ENCODE assay signal across 11 cellular contexts in the genomic region with DNA sequence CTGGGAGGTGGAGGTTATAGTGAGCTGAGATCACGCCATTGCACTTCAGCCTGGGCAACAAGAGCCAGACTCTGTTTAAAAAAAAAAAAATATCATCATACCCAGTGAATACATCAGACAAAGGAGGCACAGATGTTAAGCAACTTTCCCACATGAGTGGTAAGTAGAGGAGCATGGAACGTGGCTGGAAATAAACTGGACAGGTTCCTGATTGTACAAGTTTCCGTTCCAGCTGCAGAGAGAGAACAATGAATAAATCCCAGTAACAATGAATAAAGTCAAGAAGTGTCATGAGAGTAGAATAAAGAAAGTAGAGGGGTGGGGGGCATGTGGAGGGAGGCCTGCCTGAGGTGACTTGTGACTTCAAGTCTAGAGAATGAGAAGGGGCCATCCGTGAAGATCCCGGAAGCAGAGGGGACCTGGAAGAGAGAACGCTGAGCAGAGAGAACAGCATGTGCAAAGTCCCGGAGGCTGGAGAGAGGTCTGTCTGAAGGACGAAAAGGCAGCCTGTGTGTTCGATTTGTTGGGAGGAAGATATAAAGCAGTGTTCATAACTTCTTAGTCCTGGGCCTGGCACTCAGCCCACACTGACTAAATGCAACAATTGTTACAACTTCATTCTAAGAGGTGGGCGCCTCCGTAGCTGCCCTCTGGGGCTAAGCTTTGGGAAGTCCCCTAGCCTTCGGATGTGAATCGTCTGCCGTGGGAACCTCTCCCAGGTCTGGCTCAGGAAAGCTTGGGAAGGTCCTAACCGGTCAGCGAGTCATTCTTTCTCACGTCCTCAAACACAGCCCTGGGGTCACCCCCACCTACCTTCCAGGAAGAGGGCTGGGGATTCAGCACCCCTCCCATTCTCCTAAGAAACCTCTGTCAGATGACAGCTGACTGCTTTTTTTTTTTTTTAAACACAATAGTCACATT. TPM values are rescaled to one million over a fixed set of nuclear protein-coding genes. Genes with fewer than 3 reads are reported as not detected.
DNase-seq lines count a peak whose midpoint lies in the region; ATAC-seq, FAIRE-seq and TF ChIP-seq lines count a peak whose summit lies in the region.
"Had no signal": no experiment of that assay in that cellular context is flagged by ENCODE, and none has a peak within 500 bp of the region (broad histone marks: within the 10 kb centered on the region; RNA-seq: fewer than 3 reads in every experiment).

No MANE protein-coding gene starts in this region.

- no peaks in the 10 kb centered on the region for H4K20me1 ChIP-seq in astrocyte (ENCODE audit: insufficient read depth, low read length)

- no peaks in the 10 kb centered on the region for H3K27me3 ChIP-seq in astrocyte (ENCODE audit: insufficient read depth, low read length)
- H3K27me3 ChIP-seq in CD4-positive, alpha-beta T cell (ENCODE audit: control insufficient read depth, insufficient read depth, low read length), result no peaks in the 10 kb centered on the region

- no peaks in the 10 kb centered on the region for H3K36me3 Mint-ChIP-seq in astrocyte (ENCODE audit: low read depth, unreplicated experiment)
- no peaks in the 10 kb centered on the region for H3K36me3 Mint-ChIP-seq in CD4-positive, alpha-beta T cell (ENCODE audit: low read depth)
- H3K36me3 Mint-ChIP-seq: activated naive CD4-positive, alpha-beta T cell treated with anti-CD3 and anti-CD28 coated beads, Interleukin-2, amount 50 U/mL, for 24 hours had no signal

- H3K79me2 ChIP-seq in astrocyte (ENCODE audit: insufficient read depth, low read length), result no peaks in the 10 kb centered on the region

- H3K27me3 Mint-ChIP-seq in astrocyte (ENCODE audit: low read depth, unreplicated experiment), result peaks cover 14% of the 10 kb centered on the region
- no peaks in the 10 kb centered on the region for H3K27me3 Mint-ChIP-seq in CD4-positive, alpha-beta T cell
- H3K27me3 Mint-ChIP-seq: activated naive CD4-positive, alpha-beta T cell treated with anti-CD3 and anti-CD28 coated beads, Interleukin-2, amount 50 U/mL, for 24 hours had no signal

- no peak overlapping the region for H3K4me2 ChIP-seq in astrocyte (ENCODE audit: low read length)

- H3K4me1 Mint-ChIP-seq in astrocyte (ENCODE audit: low read depth, unreplicated experiment), result peaks cover 4% of the 10 kb centered on the region
- peaks cover 19% of the 10 kb centered on the region for H3K4me1 Mint-ChIP-seq in CD4-positive, alpha-beta T cell (ENCODE audit: low read depth)

- in situ Hi-C loops in GM13977 (cut with MboI; ENCODE audit: low pct_unique_long_range_greater_than_20kb, low sequenced_read_pairs, unreplicated experiment), result no loop called here

- intact Hi-C loops in kidney (cut with DNase I), result no loop called here
- intact Hi-C loops in CD4-positive, alpha-beta T cell (cut with DNase I, micrococcal nuclease), result no loop called here

- CTCF ChIA-PET in CD4-positive, alpha-beta T cell (lab: Charles Lee), result no interaction called here

- H3K27ac Mint-ChIP-seq in astrocyte (ENCODE audit: unreplicated experiment), result no peak overlapping the region
- H3K27ac Mint-ChIP-seq in CD4-positive, alpha-beta T cell, result no peak overlapping the region
- H3K27ac Mint-ChIP-seq: activated naive CD4-positive, alpha-beta T cell treated with anti-CD3 and anti-CD28 coated beads, Interleukin-2, amount 50 U/mL, for 24 hours had no signal

- H3K9me3 ChIP-seq in astrocyte (ENCODE audit: insufficient read depth, low read depth, low read length), result peaks cover 6% of the 10 kb centered on the region
- H3K9me3 ChIP-seq in kidney (ENCODE audit: control insufficient read depth in 1 of 2, low read length in 2 of 2), result no peaks in the 10 kb centered on the region
- H3K9me3 ChIP-seq in CD4-positive, alpha-beta T cell (ENCODE audit: control insufficient read depth, low read length), result no peaks in the 10 kb centered on the region

- ATAC-seq in CD4-positive, alpha-beta T cell (ENCODE audit: poor library complexity), result no peak
- no peak for ATAC-seq in HG02840 (IDR thresholded peaks at IDR 0.05; ENCODE audit: low FRiP score, unreplicated experiment)

- DNase-seq in A172 (ENCODE audit: low spot score) (peak; percentile 14), GM13977 (ENCODE audit: low spot score) (peak; percentile 40), astrocyte (ENCODE audit: low read depth) (peak; percentile 8), kidney (no peak), hippocampal formation (lab: John Stamatoyannopoulos, UW) (no peak), activated T-cell treated with anti-CD3 and anti-CD28 coated beads for 4 hours (no peak)
- DNase-seq in CD4-positive, alpha-beta T cell, result no peak
- DNase-seq: cerebellar nuclear complex, occipital lobe had no signal

- no peaks in the 10 kb centered on the region for H3K9me3 Mint-ChIP-seq in astrocyte (ENCODE audit: unreplicated experiment)
- no peaks in the 10 kb centered on the region for H3K9me3 Mint-ChIP-seq in CD4-positive, alpha-beta T cell
- H3K9me3 Mint-ChIP-seq: activated naive CD4-positive, alpha-beta T cell treated with anti-CD3 and anti-CD28 coated beads, Interleukin-2, amount 50 U/mL, for 24 hours had no signal

- H3K36me3 ChIP-seq in astrocyte (ENCODE audit: insufficient read depth, low read length) (no peaks in the 10 kb centered on the region), kidney (ENCODE audit: control insufficient read depth in 1 of 2, insufficient read depth in 2 of 2, low read length in 2 of 2) (no peaks in the 10 kb centered on the region)

- FAIRE-seq in astrocyte (lab: Jason Lieb, UNC) (no peak), kidney (lab: Jason Lieb, UNC) (no peak)

- H3K9ac ChIP-seq in astrocyte (ENCODE audit: low read length) (no peak overlapping the region), kidney (ENCODE audit: low read length in 2 of 2) (no peak overlapping the region)

- H3K4me3 ChIP-seq in astrocyte (ENCODE audit: insufficient read depth, low read depth, low read length) (no peak overlapping the region), kidney (ENCODE audit: low read length in 2 of 2) (no peak overlapping the region)

- H3K27ac ChIP-seq in astrocyte (ENCODE audit: low read depth, low read length), result no peak overlapping the region
- peak overlapping the region; percentile 4 to 41 for H3K27ac ChIP-seq in kidney (ENCODE audit: low read depth in 2 of 2, low read length in 2 of 2)
- H3K27ac ChIP-seq in CD4-positive, alpha-beta T cell (ENCODE audit: low read depth, low read length), result no peak overlapping the region

- H3K4me3 Mint-ChIP-seq in astrocyte (ENCODE audit: unreplicated experiment), result no peak overlapping the region
- no peak overlapping the region for H3K4me3 Mint-ChIP-seq in CD4-positive, alpha-beta T cell
- H3K4me3 Mint-ChIP-seq: activated naive CD4-positive, alpha-beta T cell treated with anti-CD3 and anti-CD28 coated beads, Interleukin-2, amount 50 U/mL, for 24 hours had no signal

- no peak overlapping the region for H2AFZ ChIP-seq in astrocyte (ENCODE audit: low read depth, low read length)

- no peak for TF ChIP-seq CTCF in GM13977 (IDR thresholded peaks at IDR 0.05; ENCODE audit: extremely low read depth, insufficient read depth, missing control alignments)
- TF ChIP-seq CTCF in astrocyte (IDR thresholded peaks at IDR 0.05; ENCODE audit: insufficient read depth, low read depth, low read length), result no peak
- TF ChIP-seq CTCF in kidney (IDR thresholded peaks at IDR 0.05; ENCODE audit: borderline replicate concordance, extremely low read depth, insufficient read depth), result no peak
- no peak for TF ChIP-seq CTCF in CD4-positive, alpha-beta T cell (IDR thresholded peaks at IDR 0.05)

- no peaks in the 10 kb centered on the region for H3K4me1 ChIP-seq in astrocyte (ENCODE audit: insufficient read depth, low read length)
- H3K4me1 ChIP-seq in kidney (ENCODE audit: control insufficient read depth in 1 of 2, insufficient read depth in 1 of 2, low read depth in 1 of 2, low read length in 2 of 2), result peaks cover 0 to 4% of the 10 kb centered on the region in 2 donors

- POLR2A ChIA-PET in CD4-positive, alpha-beta T cell (lab: Charles Lee), result no interaction called here

RNA-seq across cellular contexts. Expression of a gene that starts 15.3 kb away (rescaled TPM):
- 29.0 and 35.7 TPM in 2 replicates for total RNA-seq in A172 (2014; rRNA removed; shearing (Covaris generic))
- total RNA-seq in astrocyte, result 44.6 and 45.2 TPM in 2 replicates
- 42.6 TPM for total RNA-seq in kidney
- 18.5 TPM for polyA plus RNA-seq in kidney (ENCODE audit: insufficient read depth, low read depth, low replicate concordance)
- 100 to 1,000 TPM; 121 TPM for total RNA-seq in CD4-positive, alpha-beta T cell

RNA-seq across cellular contexts. Expression of a gene that starts 39.2 kb away (rescaled TPM):
- total RNA-seq in A172 (2014; rRNA removed; shearing (Covaris generic)), result 7.2 and 8.4 TPM in 2 replicates
- total RNA-seq in astrocyte, result 7.9 and 9.2 TPM in 2 replicates
- total RNA-seq in kidney, result 50.4 TPM
- polyA plus RNA-seq in kidney (ENCODE audit: insufficient read depth, low read depth, low replicate concordance), result 15.5 TPM
- 1 to 10 TPM; 1.8 to 3.0 TPM for total RNA-seq in CD4-positive, alpha-beta T cell

Comparison
In these comparisons a context has a peak if more than half of its experiments do, and no peak if none do; other contexts are left out.
1. DNase-seq: peak in A172 (single experiment), GM13977 (single experiment) and astrocyte (single experiment); none in kidney (single experiment), hippocampal formation (0 of 2), CD4-positive, alpha-beta T cell (0 of 10) and activated T-cell treated with anti-CD3 and anti-CD28 coated beads for 4 hours (single experiment).
2. H3K27ac ChIP-seq: peak in kidney (2 of 2); none in astrocyte (single experiment) and CD4-positive, alpha-beta T cell (single experiment).